Comparison of ENCODE assay signal across 11 cellular contexts in the genomic region with DNA sequence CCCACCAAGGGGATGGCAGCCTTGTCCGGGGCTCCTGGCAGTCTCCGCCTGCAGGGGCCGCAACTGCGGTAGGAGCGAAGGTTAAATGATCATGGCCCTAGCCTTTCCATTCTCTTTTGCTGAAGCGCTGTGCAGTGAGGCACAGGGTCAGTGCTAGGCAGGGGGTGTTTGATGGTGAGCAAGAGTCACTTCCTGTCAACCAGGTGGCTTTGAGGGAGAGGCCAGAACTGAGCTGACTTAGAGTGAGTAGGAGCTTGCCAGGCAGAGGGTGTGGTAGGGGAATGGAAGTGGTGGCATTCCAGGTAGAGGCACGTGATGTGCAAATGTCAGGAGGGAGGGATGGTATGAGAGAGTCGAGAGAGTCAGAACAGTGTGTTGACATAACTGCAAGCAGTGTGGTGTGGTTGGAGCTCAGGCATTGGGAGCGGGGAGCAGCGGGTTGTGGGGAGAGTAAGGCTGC. TPM values are rescaled to one million over a fixed set of nuclear protein-coding genes. Genes with fewer than 3 reads are reported as not detected.
DNase-seq lines count a peak whose midpoint lies in the region; ATAC-seq, FAIRE-seq and TF ChIP-seq lines count a peak whose summit lies in the region.
"Had no signal": no experiment of that assay in that cellular context is flagged by ENCODE, and none has a peak within 500 bp of the region (broad histone marks: within the 10 kb centered on the region; RNA-seq: fewer than 3 reads in every experiment).

No MANE protein-coding gene starts in this region.

- peaks cover 10 to 28% (median 16%) of the 10 kb centered on the region in 4 donors for H3K4me1 Mint-ChIP-seq in naive thymus-derived CD8-positive, alpha-beta T cell

- no peak for TF ChIP-seq CTCF in mammary epithelial cell (conservative IDR thresholded peaks at IDR 0.05 in 1 of 2, IDR thresholded peaks at IDR 0.05 in 1 of 2; ENCODE audit: extremely low read depth in 1 of 2, insufficient read depth in 1 of 2, low read depth in 1 of 2, low read length in 2 of 2)
- TF ChIP-seq CTCF in D721Med (IDR thresholded peaks at IDR 0.05; ENCODE audit: insufficient read depth, missing control alignments): no peak

- in situ Hi-C loops in Caki2 (cut with HindIII; ENCODE audit: low pct_unique_long_range_greater_than_20kb, low sequenced_read_pairs) (no loop called here), mammary epithelial cell (cut with MboI; ENCODE audit: low sequenced_read_pairs in 2 of 2) (no loop called here)

- WGBS in mammary epithelial cell (ENCODE audit: low coverage, missing lambda C conversion rate): 88% methylated on average over 9 of the region's 10 CpGs

- H3K36me3 Mint-ChIP-seq in naive thymus-derived CD8-positive, alpha-beta T cell: peaks cover 0 to 88% (median 11%) of the 10 kb centered on the region in 3 donors

- no peaks in the 10 kb centered on the region for H3K36me3 ChIP-seq in mammary epithelial cell (ENCODE audit: insufficient read depth, low read length)
- H3K36me3 ChIP-seq: left ventricle myocardium inferior had no signal

- no peaks in the 10 kb centered on the region for H3K79me2 ChIP-seq in mammary epithelial cell (ENCODE audit: insufficient read depth, low read length)

- DNase-seq in Caki2 (ENCODE audit: low read depth) (peak; percentile 74), HT-29 (ENCODE audit: low spot score) (peak; percentile 12), mammary epithelial cell (peak; percentile 84), D341Med (ENCODE audit: low spot score) (no peak), middle frontal gyrus (ENCODE audit: extremely low spot score, low spot score) (no peak), D721Med (ENCODE audit: insufficient read length, low spot score) (no peak)
- DNase-seq in naive thymus-derived CD8-positive, alpha-beta T cell: no peak
- no peak for DNase-seq in stimulated activated CD4-positive, alpha-beta T cell treated with anti-CD3 and anti-CD28 coated beads, Interleukin-12 subunit alpha, Interleukin-12 subunit beta, amount 100 ng/mL, for 4 hours
- DNase-seq: effector CD4-positive, alpha-beta T cell; left ventricle myocardium inferior; NCI-H526 treated with DMSO at 0.1 percent for 48 hours had no signal

- H3K27me3 ChIP-seq in mammary epithelial cell (ENCODE audit: insufficient read depth, low read length): no peaks in the 10 kb centered on the region

- no peaks in the 10 kb centered on the region for H3K9me3 Mint-ChIP-seq in naive thymus-derived CD8-positive, alpha-beta T cell

- no peak overlapping the region for H3K4me2 ChIP-seq in mammary epithelial cell (ENCODE audit: insufficient read depth, low read depth, low read length)

- H4K20me1 ChIP-seq in mammary epithelial cell (ENCODE audit: insufficient read depth, low read length): no peaks in the 10 kb centered on the region

- H3K4me1 ChIP-seq in mammary epithelial cell (ENCODE audit: insufficient read depth, low read length): peaks cover 38% of the 10 kb centered on the region

- H3K9ac ChIP-seq in mammary epithelial cell (ENCODE audit: insufficient read depth, low read length): peak overlapping the region; percentile 60

- peak overlapping the region in 6 of 10 donors; percentile 44 to 85 (median 67) for H3K27ac Mint-ChIP-seq in naive thymus-derived CD8-positive, alpha-beta T cell

- CTCF ChIA-PET in mammary epithelial cell (lab: Charles Lee; ENCODE audit: low non-redundant PET): interaction anchor here (0.6 to 0.9 kb wide), 3 partner anchors 116 to 248 kb away, joined by 3 to 5 read pairs (median 3); no protein-coding TSS in a partner anchor

- H3K4me3 Mint-ChIP-seq in naive thymus-derived CD8-positive, alpha-beta T cell: peak overlapping the region in 1 of 10 donors; percentile 65

- intact Hi-C loops in mammary epithelial cell (cut with micrococcal nuclease): loop anchor here (2.0 kb wide), 4 partner anchors 19 to 53 kb away; a partner anchor contains a TSS

- POLR2A ChIA-PET in naive thymus-derived CD8-positive, alpha-beta T cell (lab: Charles Lee): interaction anchor here (0.8 kb wide), 1 partner anchor 30 kb away, joined by 3 read pairs; no protein-coding TSS in a partner anchor

- FAIRE-seq in D721Med (lab: Jason Lieb, UNC): no peak

- peak overlapping the region; percentile 8 for H2AFZ ChIP-seq in mammary epithelial cell (ENCODE audit: low read depth, low read length)

- H3K27me3 Mint-ChIP-seq in naive thymus-derived CD8-positive, alpha-beta T cell: no peaks in the 10 kb centered on the region

- no peak overlapping the region for H3K4me3 ChIP-seq in mammary epithelial cell (replicated peaks in 1 of 3; ENCODE audit: insufficient read depth in 1 of 3, low read depth in 2 of 3, low read length in 3 of 3)
- H3K4me3 ChIP-seq: left ventricle myocardium inferior had no signal

- dilution Hi-C loops in mammary epithelial cell (cut with HindIII; ENCODE audit: low sequenced_read_pairs): no loop called here

- peak overlapping the region; percentile 90 for H3K27ac ChIP-seq in mammary epithelial cell (ENCODE audit: insufficient read depth, low read depth, low read length)
- H3K27ac ChIP-seq: left ventricle myocardium inferior had no signal

- H3K9me3 ChIP-seq in mammary epithelial cell (replicated peaks; ENCODE audit: insufficient read depth, low read length): no peaks in the 10 kb centered on the region
- H3K9me3 ChIP-seq: left ventricle myocardium inferior had no signal

- ATAC-seq in naive thymus-derived CD8-positive, alpha-beta T cell: no peak

- no TSS peak for BruUV-seq in mammary epithelial cell (replicated peaks; lab: Mats Ljungman, UMichigan)

RNA-seq across cellular contexts. Expression of a gene that starts 33.1 kb away (rescaled TPM):
- 3.6 and 11.1 TPM in 2 replicates for total RNA-seq in Caki2 (2014; rRNA removed; shearing (Covaris generic); ENCODE audit: low replicate concordance)
- total RNA-seq in HT-29 (2014; rRNA removed; shearing (Covaris generic)): 6.3 and 10.4 TPM in 2 replicates
- total RNA-seq in mammary epithelial cell: 1 to 10 TPM; 6.7 to 8.2 TPM
- polyA plus RNA-seq in mammary epithelial cell: 5.3 TPM
- 37.1 TPM for polyA minus RNA-seq in mammary epithelial cell
- 10 to 100 TPM; 24.9 to 28.0 TPM for total RNA-seq in naive thymus-derived CD8-positive, alpha-beta T cell
- polyA plus RNA-seq in naive thymus-derived CD8-positive, alpha-beta T cell: 10 to 100 TPM in 2 of 3 donors, 1 to 10 TPM in 1; 4.3 to 14.2 (median 10.6) TPM

RNA-seq across cellular contexts. Expression of a gene that starts 52.8 kb away (rescaled TPM):
- 39.5 and 53.7 TPM in 2 replicates for total RNA-seq in Caki2 (2014; rRNA removed; shearing (Covaris generic); ENCODE audit: low replicate concordance)
- 10.1 and 11.7 TPM in 2 replicates for total RNA-seq in HT-29 (2014; rRNA removed; shearing (Covaris generic))
- total RNA-seq in mammary epithelial cell: 10 to 100 TPM; 45.7 to 58.2 TPM
- polyA plus RNA-seq in mammary epithelial cell: 16.2 TPM
- 9.1 TPM for polyA minus RNA-seq in mammary epithelial cell
- 10 to 100 TPM; 18.8 to 19.3 TPM for total RNA-seq in naive thymus-derived CD8-positive, alpha-beta T cell
- 10 to 100 TPM; 20.5 to 22.9 (median 22.8) TPM for polyA plus RNA-seq in naive thymus-derived CD8-positive, alpha-beta T cell

Comparison
In these comparisons a context has a peak if more than half of its experiments do, and no peak if none do; other contexts are left out.
1. DNase-seq: peak in Caki2 (single experiment), HT-29 (single experiment) and mammary epithelial cell (single experiment); none in naive thymus-derived CD8-positive, alpha-beta T cell (0 of 10), D341Med (single experiment), middle frontal gyrus (single experiment), stimulated activated CD4-positive, alpha-beta T cell treated with anti-CD3 and anti-CD28 coated beads, Interleukin-12 subunit alpha, Interleukin-12 subunit beta, amount 100 ng/mL, for 4 hours (single experiment) and D721Med (single experiment).